1 cellular context compared by ENCODE assay signal in genomic region chr19:45770192-45771101, GRCh38.
TF ChIP-seq lines count a peak whose summit lies in the region.

No MANE protein-coding gene starts in this region.

TF ChIP-seq in K562, 482 proteins besides CTCF, POLR2A, EP300 and RAD21 (continued from another document and continues in another):
- no peak for TF ChIP-seq RBM15 (IDR thresholded peaks at IDR 0.05; ENCODE audit: insufficient read depth, low read length)
- no peak for TF ChIP-seq BRD9 (IDR thresholded peaks at IDR 0.05; ENCODE audit: low read depth, partially characterized antibody)
- TF ChIP-seq HDAC6 (IDR thresholded peaks at IDR 0.05; ENCODE audit: low read depth, low read length) = no peak
- TF ChIP-seq STAT5A (IDR thresholded peaks at IDR 0.05; ENCODE audit: borderline replicate concordance, low read length) = no peak
- TF ChIP-seq KHSRP (IDR thresholded peaks at IDR 0.05) = no peak
- TF ChIP-seq PTTG1 (tag; IDR thresholded peaks at IDR 0.05; ENCODE audit: low read depth) = no peak
- TF ChIP-seq MEF2D (tag; conservative IDR thresholded peaks at IDR 0.05; ENCODE audit: low read depth) = no peak
- TF ChIP-seq KDM5B (IDR thresholded peaks at IDR 0.05; ENCODE audit: insufficient replicate concordance, low read depth, low read length) = no peak
- TF ChIP-seq NFYB (IDR thresholded peaks at IDR 0.05; ENCODE audit: extremely low read depth, insufficient read length) = peak; percentile 98
- TF ChIP-seq PRMT5 (CRISPR knock-in tag; IDR thresholded peaks at IDR 0.05) = no peak
- TF ChIP-seq CBX3 (IDR thresholded peaks at IDR 0.05; ENCODE audit: borderline replicate concordance in 1 of 2, low read length in 2 of 2) = no peak
- peak; percentile 76; the same call in 1 of the 2 replicates for TF ChIP-seq PREB (CRISPR knock-in tag; IDR thresholded peaks at IDR 0.05)
- TF ChIP-seq XRCC4 (IDR thresholded peaks at IDR 0.05; ENCODE audit: extremely low read depth, insufficient read depth, insufficient read length) = no peak
- TF ChIP-seq RBM34 (IDR thresholded peaks at IDR 0.05; ENCODE audit: borderline replicate concordance, insufficient read depth, low read length) = no peak
- TF ChIP-seq ASH1L (IDR thresholded peaks at IDR 0.05; ENCODE audit: borderline replicate concordance, low read depth, partially characterized antibody) = peak; percentile 76
- TF ChIP-seq RBFOX2 (IDR thresholded peaks at IDR 0.05; ENCODE audit: low read depth, low read length) = peak; percentile 84
- TF ChIP-seq, protein P1, sequence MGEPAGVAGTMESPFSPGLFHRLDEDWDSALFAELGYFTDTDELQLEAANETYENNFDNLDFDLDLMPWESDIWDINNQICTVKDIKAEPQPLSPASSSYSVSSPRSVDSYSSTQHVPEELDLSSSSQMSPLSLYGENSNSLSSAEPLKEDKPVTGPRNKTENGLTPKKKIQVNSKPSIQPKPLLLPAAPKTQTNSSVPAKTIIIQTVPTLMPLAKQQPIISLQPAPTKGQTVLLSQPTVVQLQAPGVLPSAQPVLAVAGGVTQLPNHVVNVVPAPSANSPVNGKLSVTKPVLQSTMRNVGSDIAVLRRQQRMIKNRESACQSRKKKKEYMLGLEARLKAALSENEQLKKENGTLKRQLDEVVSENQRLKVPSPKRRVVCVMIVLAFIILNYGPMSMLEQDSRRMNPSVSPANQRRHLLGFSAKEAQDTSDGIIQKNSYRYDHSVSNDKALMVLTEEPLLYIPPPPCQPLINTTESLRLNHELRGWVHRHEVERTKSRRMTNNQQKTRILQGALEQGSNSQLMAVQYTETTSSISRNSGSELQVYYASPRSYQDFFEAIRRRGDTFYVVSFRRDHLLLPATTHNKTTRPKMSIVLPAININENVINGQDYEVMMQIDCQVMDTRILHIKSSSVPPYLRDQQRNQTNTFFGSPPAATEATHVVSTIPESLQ (CRISPR knock-in tag; IDR thresholded peaks at IDR 0.05) = peak; percentile 19; the same call in 1 of the 2 replicates
- 0 out of 2 replicates have a peak, but pooled peaks have one; percentile 5 for TF ChIP-seq CBFA2T3 (IDR thresholded peaks at IDR 0.05)
- TF ChIP-seq ZNF12 (CRISPR knock-in tag; IDR thresholded peaks at IDR 0.05) = no peak
- TF ChIP-seq HMG20B (CRISPR knock-in tag; IDR thresholded peaks at IDR 0.05) = no peak
- TF ChIP-seq DPF2 (IDR thresholded peaks at IDR 0.05) = no peak
- TF ChIP-seq ZNF23 (CRISPR knock-in tag; IDR thresholded peaks at IDR 0.05) = no peak
- no peak for TF ChIP-seq ESRRB (CRISPR knock-in tag; IDR thresholded peaks at IDR 0.05; ENCODE audit: borderline replicate concordance)
- TF ChIP-seq SNAPC5 (CRISPR knock-in tag; IDR thresholded peaks at IDR 0.05) = no peak
- no peak for TF ChIP-seq RBM17 (IDR thresholded peaks at IDR 0.05; ENCODE audit: borderline replicate concordance, low read depth, low read length)
- TF ChIP-seq, protein P2, sequence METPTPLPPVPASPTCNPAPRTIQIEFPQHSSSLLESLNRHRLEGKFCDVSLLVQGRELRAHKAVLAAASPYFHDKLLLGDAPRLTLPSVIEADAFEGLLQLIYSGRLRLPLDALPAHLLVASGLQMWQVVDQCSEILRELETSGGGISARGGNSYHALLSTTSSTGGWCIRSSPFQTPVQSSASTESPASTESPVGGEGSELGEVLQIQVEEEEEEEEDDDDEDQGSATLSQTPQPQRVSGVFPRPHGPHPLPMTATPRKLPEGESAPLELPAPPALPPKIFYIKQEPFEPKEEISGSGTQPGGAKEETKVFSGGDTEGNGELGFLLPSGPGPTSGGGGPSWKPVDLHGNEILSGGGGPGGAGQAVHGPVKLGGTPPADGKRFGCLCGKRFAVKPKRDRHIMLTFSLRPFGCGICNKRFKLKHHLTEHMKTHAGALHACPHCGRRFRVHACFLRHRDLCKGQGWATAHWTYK (CRISPR knock-in tag; IDR thresholded peaks at IDR 0.05) = peak; percentile 31; the same call in 1 of the 2 replicates
- TF ChIP-seq, protein P3, sequence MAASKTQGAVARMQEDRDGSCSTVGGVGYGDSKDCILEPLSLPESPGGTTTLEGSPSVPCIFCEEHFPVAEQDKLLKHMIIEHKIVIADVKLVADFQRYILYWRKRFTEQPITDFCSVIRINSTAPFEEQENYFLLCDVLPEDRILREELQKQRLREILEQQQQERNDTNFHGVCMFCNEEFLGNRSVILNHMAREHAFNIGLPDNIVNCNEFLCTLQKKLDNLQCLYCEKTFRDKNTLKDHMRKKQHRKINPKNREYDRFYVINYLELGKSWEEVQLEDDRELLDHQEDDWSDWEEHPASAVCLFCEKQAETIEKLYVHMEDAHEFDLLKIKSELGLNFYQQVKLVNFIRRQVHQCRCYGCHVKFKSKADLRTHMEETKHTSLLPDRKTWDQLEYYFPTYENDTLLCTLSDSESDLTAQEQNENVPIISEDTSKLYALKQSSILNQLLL (CRISPR knock-in tag; IDR thresholded peaks at IDR 0.05; ENCODE audit: borderline replicate concordance) = no peak
- TF ChIP-seq, protein P4, sequence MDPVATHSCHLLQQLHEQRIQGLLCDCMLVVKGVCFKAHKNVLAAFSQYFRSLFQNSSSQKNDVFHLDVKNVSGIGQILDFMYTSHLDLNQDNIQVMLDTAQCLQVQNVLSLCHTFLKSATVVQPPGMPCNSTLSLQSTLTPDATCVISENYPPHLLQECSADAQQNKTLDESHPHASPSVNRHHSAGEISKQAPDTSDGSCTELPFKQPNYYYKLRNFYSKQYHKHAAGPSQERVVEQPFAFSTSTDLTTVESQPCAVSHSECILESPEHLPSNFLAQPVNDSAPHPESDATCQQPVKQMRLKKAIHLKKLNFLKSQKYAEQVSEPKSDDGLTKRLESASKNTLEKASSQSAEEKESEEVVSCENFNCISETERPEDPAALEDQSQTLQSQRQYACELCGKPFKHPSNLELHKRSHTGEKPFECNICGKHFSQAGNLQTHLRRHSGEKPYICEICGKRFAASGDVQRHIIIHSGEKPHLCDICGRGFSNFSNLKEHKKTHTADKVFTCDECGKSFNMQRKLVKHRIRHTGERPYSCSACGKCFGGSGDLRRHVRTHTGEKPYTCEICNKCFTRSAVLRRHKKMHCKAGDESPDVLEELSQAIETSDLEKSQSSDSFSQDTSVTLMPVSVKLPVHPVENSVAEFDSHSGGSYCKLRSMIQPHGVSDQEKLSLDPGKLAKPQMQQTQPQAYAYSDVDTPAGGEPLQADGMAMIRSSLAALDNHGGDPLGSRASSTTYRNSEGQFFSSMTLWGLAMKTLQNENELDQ (CRISPR knock-in tag; IDR thresholded peaks at IDR 0.05; ENCODE audit: borderline replicate concordance) = no peak
- no peak for TF ChIP-seq PHTF2 (CRISPR knock-in tag; IDR thresholded peaks at IDR 0.05)
- TF ChIP-seq RNF2 (IDR thresholded peaks at IDR 0.05) = no peak; the same call in 1 of the 2 replicates
- TF ChIP-seq, protein P5, sequence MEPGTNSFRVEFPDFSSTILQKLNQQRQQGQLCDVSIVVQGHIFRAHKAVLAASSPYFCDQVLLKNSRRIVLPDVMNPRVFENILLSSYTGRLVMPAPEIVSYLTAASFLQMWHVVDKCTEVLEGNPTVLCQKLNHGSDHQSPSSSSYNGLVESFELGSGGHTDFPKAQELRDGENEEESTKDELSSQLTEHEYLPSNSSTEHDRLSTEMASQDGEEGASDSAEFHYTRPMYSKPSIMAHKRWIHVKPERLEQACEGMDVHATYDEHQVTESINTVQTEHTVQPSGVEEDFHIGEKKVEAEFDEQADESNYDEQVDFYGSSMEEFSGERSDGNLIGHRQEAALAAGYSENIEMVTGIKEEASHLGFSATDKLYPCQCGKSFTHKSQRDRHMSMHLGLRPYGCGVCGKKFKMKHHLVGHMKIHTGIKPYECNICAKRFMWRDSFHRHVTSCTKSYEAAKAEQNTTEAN (CRISPR knock-in tag; IDR thresholded peaks at IDR 0.05) = peak; percentile 38; the same call in 1 of the 2 replicates
- peak; percentile 88 for TF ChIP-seq VEZF1 (CRISPR knock-in tag; IDR thresholded peaks at IDR 0.05)
- TF ChIP-seq ARID1B (IDR thresholded peaks at IDR 0.05) = no peak; the same call in 1 of the 2 replicates
- no peak for TF ChIP-seq MCM5 (IDR thresholded peaks at IDR 0.05; ENCODE audit: low read depth)
- TF ChIP-seq ILK (tag; IDR thresholded peaks at IDR 0.05; ENCODE audit: borderline replicate concordance, low read depth) = no peak
- TF ChIP-seq DDX20 (tag; IDR thresholded peaks at IDR 0.05; ENCODE audit: low read depth) = no peak
- TF ChIP-seq ZFPM2 (CRISPR knock-in tag; IDR thresholded peaks at IDR 0.05) = no peak
- no peak for TF ChIP-seq SNIP1 (IDR thresholded peaks at IDR 0.05; ENCODE audit: low read depth)
- no peak for TF ChIP-seq SAFB2 (IDR thresholded peaks at IDR 0.05; ENCODE audit: borderline replicate concordance, low read depth, low read length, severe bottlenecking)
- peak in 1 of 2 experiments; percentile 11; a peak in 1 of 4 replicates for TF ChIP-seq TBL1XR1 (IDR thresholded peaks at IDR 0.05; ENCODE audit: low read length in 2 of 2)
- no peak for TF ChIP-seq WHSC1 (IDR thresholded peaks at IDR 0.05; ENCODE audit: low read length)
- TF ChIP-seq ZNF408 (CRISPR knock-in tag; IDR thresholded peaks at IDR 0.05; ENCODE audit: low read depth) = no peak
- TF ChIP-seq, protein P6, sequence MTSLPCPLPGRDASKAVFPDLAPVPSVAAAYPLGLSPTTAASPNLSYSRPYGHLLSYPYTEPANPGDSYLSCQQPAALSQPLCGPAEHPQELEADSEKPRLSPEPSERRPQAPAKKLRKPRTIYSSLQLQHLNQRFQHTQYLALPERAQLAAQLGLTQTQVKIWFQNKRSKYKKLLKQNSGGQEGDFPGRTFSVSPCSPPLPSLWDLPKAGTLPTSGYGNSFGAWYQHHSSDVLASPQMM (CRISPR knock-in tag; IDR thresholded peaks at IDR 0.05) = no peak
- no peak for TF ChIP-seq MCM7 (IDR thresholded peaks at IDR 0.05)
- TF ChIP-seq ARNT (IDR thresholded peaks at IDR 0.05) = no peak
- no peak for TF ChIP-seq DNMT1 (IDR thresholded peaks at IDR 0.05)
- TF ChIP-seq NCOA4 (IDR thresholded peaks at IDR 0.05; ENCODE audit: partially characterized antibody) = no peak
- TF ChIP-seq MYBL2 (IDR thresholded peaks at IDR 0.05; ENCODE audit: low read depth) = no peak
- TF ChIP-seq MYBL2 (CRISPR knock-in tag; IDR thresholded peaks at IDR 0.05; ENCODE audit: borderline replicate concordance) = no peak
- TF ChIP-seq EHMT2 (IDR thresholded peaks at IDR 0.05) = no peak
- TF ChIP-seq HNRNPUL1 (IDR thresholded peaks at IDR 0.05; ENCODE audit: low read length) = no peak
- TF ChIP-seq, protein P7, sequence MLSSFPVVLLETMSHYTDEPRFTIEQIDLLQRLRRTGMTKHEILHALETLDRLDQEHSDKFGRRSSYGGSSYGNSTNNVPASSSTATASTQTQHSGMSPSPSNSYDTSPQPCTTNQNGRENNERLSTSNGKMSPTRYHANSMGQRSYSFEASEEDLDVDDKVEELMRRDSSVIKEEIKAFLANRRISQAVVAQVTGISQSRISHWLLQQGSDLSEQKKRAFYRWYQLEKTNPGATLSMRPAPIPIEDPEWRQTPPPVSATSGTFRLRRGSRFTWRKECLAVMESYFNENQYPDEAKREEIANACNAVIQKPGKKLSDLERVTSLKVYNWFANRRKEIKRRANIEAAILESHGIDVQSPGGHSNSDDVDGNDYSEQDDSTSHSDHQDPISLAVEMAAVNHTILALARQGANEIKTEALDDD (IDR thresholded peaks at IDR 0.05) = no peak
- TF ChIP-seq FOSL1 (tag; conservative IDR thresholded peaks at IDR 0.05) = 0 out of 2 replicates have a peak, but pooled peaks have one; percentile 3
- TF ChIP-seq TRIM24 (IDR thresholded peaks at IDR 0.05) = no peak
- no peak for TF ChIP-seq ZNF217 (CRISPR knock-in tag; IDR thresholded peaks at IDR 0.05)
- peak; percentile 99 for TF ChIP-seq HNRNPL (IDR thresholded peaks at IDR 0.05; ENCODE audit: low read depth, low read length)
- no peak; the same call in 1 of the 2 replicates for TF ChIP-seq MBD2 (IDR thresholded peaks at IDR 0.05; ENCODE audit: borderline replicate concordance, low read depth)
- TF ChIP-seq ZNF507 (tag; conservative IDR thresholded peaks at IDR 0.05) = no peak
- TF ChIP-seq SETDB1 (IDR thresholded peaks at IDR 0.05; ENCODE audit: low read length) = no peak
- peak; percentile 93 for TF ChIP-seq RBM22 (IDR thresholded peaks at IDR 0.05; ENCODE audit: low read depth, low read length, poor library complexity, severe bottlenecking)
- TF ChIP-seq TAF7 (tag; IDR thresholded peaks at IDR 0.05) = no peak
- TF ChIP-seq, protein P8, sequence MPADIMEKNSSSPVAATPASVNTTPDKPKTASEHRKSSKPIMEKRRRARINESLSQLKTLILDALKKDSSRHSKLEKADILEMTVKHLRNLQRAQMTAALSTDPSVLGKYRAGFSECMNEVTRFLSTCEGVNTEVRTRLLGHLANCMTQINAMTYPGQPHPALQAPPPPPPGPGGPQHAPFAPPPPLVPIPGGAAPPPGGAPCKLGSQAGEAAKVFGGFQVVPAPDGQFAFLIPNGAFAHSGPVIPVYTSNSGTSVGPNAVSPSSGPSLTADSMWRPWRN (IDR thresholded peaks at IDR 0.05; ENCODE audit: low read depth) = peak; percentile 50; the same call in 1 of the 2 replicates
- no peak for TF ChIP-seq ZNF707 (CRISPR knock-in tag; conservative IDR thresholded peaks at IDR 0.05)
- peak in 1 of 2 experiments; percentile 90; a peak in 2 of 4 replicates for TF ChIP-seq NONO (IDR thresholded peaks at IDR 0.05; ENCODE audit: low read depth in 2 of 2, low read length in 1 of 2)
- TF ChIP-seq RBM39 (optimal IDR thresholded peaks at IDR 0.05; ENCODE audit: low read depth, low read length) = no peak
- TF ChIP-seq TAF9B (IDR thresholded peaks at IDR 0.05; ENCODE audit: partially characterized antibody) = no peak
- TF ChIP-seq SIX5 (IDR thresholded peaks at IDR 0.05; ENCODE audit: borderline replicate concordance in 1 of 2, insufficient read depth in 1 of 2, low read depth in 1 of 2, low read length in 2 of 2) = no peak
- no peak for TF ChIP-seq RCOR1 (IDR thresholded peaks at IDR 0.05; ENCODE audit: borderline replicate concordance in 1 of 2, low read depth in 2 of 2, low read length in 2 of 2)
